ENCODE assay signal across 7 cellular contexts in the genomic region with DNA sequence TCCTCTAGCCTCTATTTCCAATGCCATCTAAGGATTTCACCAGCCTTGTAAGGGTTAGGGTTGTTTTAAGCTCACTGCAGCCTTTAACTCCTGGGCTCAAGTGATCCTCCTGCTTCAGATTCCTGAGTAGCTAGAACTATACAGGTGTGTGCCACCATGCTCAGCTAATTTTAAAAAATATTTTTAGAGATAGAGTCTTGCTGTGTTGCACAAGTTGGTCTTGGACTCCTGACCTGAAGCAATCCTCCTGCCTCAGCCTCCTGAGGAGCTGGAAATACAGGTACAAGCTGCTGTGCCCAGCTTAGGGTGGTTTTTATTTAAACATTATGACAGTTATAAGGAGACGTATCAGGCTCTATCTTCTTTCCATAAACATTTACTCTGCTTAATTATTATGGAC. TPM values are rescaled to one million over a fixed set of nuclear protein-coding genes. Genes with fewer than 3 reads are reported as not detected.
"Had no signal": no experiment of that assay in that cellular context is flagged by ENCODE, and none has a peak within 500 bp of the region (broad histone marks: within the 10 kb centered on the region; RNA-seq: fewer than 3 reads in every experiment).

No MANE protein-coding gene starts in this region.

- H3K4me2 ChIP-seq: KMS-11 had no signal

- DNase-seq: IMR-90, KBM-7, KG1 had no signal

- H3K4me3 ChIP-seq: K562 had no signal

- H3K27ac ChIP-seq: HL-60, KMS-11 had no signal

- ATAC-seq: HepG2, K562 had no signal

- H3K9ac ChIP-seq: KMS-11 had no signal

RNA-seq across cellular contexts. Expression of gene RRAGD, which starts 47.4 kb away (rescaled TPM):
- polyA plus RNA-seq: IMR-90 had no signal
